Comparison of ENCODE assay signal across 17 cellular contexts in the genomic region with DNA sequence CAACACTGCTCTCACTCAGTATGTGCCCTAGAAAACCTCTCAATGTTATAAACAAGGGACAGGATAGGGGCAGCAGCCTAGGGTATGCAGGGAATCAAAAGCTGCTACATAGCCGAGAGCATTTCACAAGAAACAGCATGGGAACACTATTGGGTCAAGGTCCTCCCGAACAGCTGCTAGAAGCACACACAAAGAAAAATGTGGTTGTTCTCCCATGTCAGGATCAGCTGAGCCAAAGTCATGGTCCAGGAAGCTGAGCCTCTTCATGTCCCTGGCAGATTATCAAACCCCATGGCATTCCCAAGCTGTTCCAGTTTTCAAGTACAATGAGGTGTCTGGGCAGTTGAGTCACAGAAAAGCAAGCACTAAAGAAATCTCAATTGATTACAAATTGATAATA. TPM values are rescaled to one million over a fixed set of nuclear protein-coding genes. Genes with fewer than 3 reads are reported as not detected.
DNase-seq lines count a peak whose midpoint lies in the region; ATAC-seq, FAIRE-seq and TF ChIP-seq lines count a peak whose summit lies in the region.
"Had no signal": no experiment of that assay in that cellular context is flagged by ENCODE, and none has a peak within 500 bp of the region (broad histone marks: within the 10 kb centered on the region; RNA-seq: fewer than 3 reads in every experiment).

No MANE protein-coding gene starts in this region.

- 75 to 93% (median 81%) methylated on average over 2 of the region's 2 CpGs for WGBS in small intestine, 3 donors

- no peak overlapping the region for H3K27ac Mint-ChIP-seq in activated T-cell treated with anti-CD3 and anti-CD28 coated beads, Interleukin-2, amount 50 U/mL, for 72 hours
- H3K27ac Mint-ChIP-seq: memory B cell; stimulated activated memory B cell treated with anti-CD40 and anti-IgM and Interleukin-4, amounts not matched to agents 10 μg/mL and 1 μg/mL and 100 μg/mL, for 72 hours; T-helper 1 cell treated with Interleukin-12 subunit alpha and Interleukin-12 subunit beta and Interleukin-4 antibody, amounts not matched to agents 30 μg/mL and 1 μg/mL, for 36 hours had no signal

- H3K4me1 ChIP-seq in small intestine (ENCODE audit: control insufficient read depth in 2 of 2, insufficient read depth in 1 of 2, low read depth in 1 of 2, low read length in 1 of 2) = no peaks in the 10 kb centered on the region
- H3K4me1 ChIP-seq: parathyroid adenoma had no signal

- no peaks in the 10 kb centered on the region for H3K27me3 Mint-ChIP-seq in activated T-cell treated with anti-CD3 and anti-CD28 coated beads, Interleukin-2, amount 50 U/mL, for 72 hours (ENCODE audit: low read depth)
- H3K27me3 Mint-ChIP-seq: memory B cell; stimulated activated memory B cell treated with anti-CD40 and anti-IgM and Interleukin-4, amounts not matched to agents 10 μg/mL and 1 μg/mL and 100 μg/mL, for 72 hours had no signal

- FAIRE-seq in small intestine (lab: Jason Lieb, UNC) = no peak

- TF ChIP-seq CTCF in cardiac fibroblast (IDR thresholded peaks at IDR 0.05; ENCODE audit: low read depth, low read length) = no peak

- H3K4me3 Mint-ChIP-seq in activated T-cell treated with anti-CD3 and anti-CD28 coated beads, Interleukin-2, amount 50 U/mL, for 72 hours = no peak overlapping the region
- H3K4me3 Mint-ChIP-seq: memory B cell; stimulated activated memory B cell treated with anti-CD40 and anti-IgM and Interleukin-4, amounts not matched to agents 10 μg/mL and 1 μg/mL and 100 μg/mL, for 72 hours; T-helper 1 cell treated with Interleukin-12 subunit alpha and Interleukin-12 subunit beta and Interleukin-4 antibody, amounts not matched to agents 30 μg/mL and 1 μg/mL, for 36 hours had no signal

- H3K4me3 ChIP-seq in cardiac fibroblast (replicated peaks in 1 of 2; ENCODE audit: low read depth in 2 of 2, low read length in 2 of 2) (no peak overlapping the region), small intestine (ENCODE audit: low read depth in 1 of 2, low read length in 2 of 2) (no peak overlapping the region)

- H3K27me3 ChIP-seq in small intestine (ENCODE audit: control insufficient read depth in 2 of 2, insufficient read depth in 2 of 2, low read length in 2 of 2) = no peaks in the 10 kb centered on the region

- DNase-seq in GM04503 (ENCODE audit: low read depth) = peak; percentile 62
- DNase-seq in cardiac fibroblast (ENCODE audit: low read depth in 2 of 2) = peak; percentile 62 to 77
- peak; percentile 55 for DNase-seq in kidney tubule cell (ENCODE audit: low spot score)
- peak; percentile 10 for DNase-seq in small intestine
- no peak for DNase-seq in kidney glomerular epithelial cell (lab: John Stamatoyannopoulos, UW)
- no peak for DNase-seq in DMS53 treated with DMSO at 0.1 percent for 48 hours (lab: John Stamatoyannopoulos, UW; ENCODE audit: unreplicated experiment)
- DNase-seq in NCI-H2107 (lab: John Stamatoyannopoulos, UW) = no peak
- DNase-seq in activated T-cell treated with anti-CD3 and anti-CD28 coated beads, Interleukin-2, amount 50 U/mL, for 72 hours = no peak
- DNase-seq: activated effector memory CD4-positive, alpha-beta T cell treated with Interleukin-2 at 50 U/mL for 16 hours; MV-4-11; NCI-H345; PC-3 had no signal

- no peak overlapping the region for H3K27ac ChIP-seq in small intestine (ENCODE audit: low read depth in 1 of 2, low read length in 1 of 2)
- H3K27ac ChIP-seq: parathyroid adenoma had no signal

- no peak for ATAC-seq in activated T-cell treated with anti-CD3 and anti-CD28 coated beads, Interleukin-2, amount 50 U/mL, for 72 hours (replicated peaks in 1 of 2)
- ATAC-seq: PC-3; stimulated activated memory B cell treated with anti-CD40 and anti-IgM and Interleukin-4, amounts not matched to agents 10 μg/mL and 1 μg/mL and 100 μg/mL, for 72 hours had no signal

- peaks cover 0 to 2% of the 10 kb centered on the region in 2 donors for H3K9me3 Mint-ChIP-seq in activated T-cell treated with anti-CD3 and anti-CD28 coated beads, Interleukin-2, amount 50 U/mL, for 72 hours
- H3K9me3 Mint-ChIP-seq: memory B cell; stimulated activated memory B cell treated with anti-CD40 and anti-IgM and Interleukin-4, amounts not matched to agents 10 μg/mL and 1 μg/mL and 100 μg/mL, for 72 hours had no signal

- no peaks in the 10 kb centered on the region for H3K9me3 ChIP-seq in small intestine (ENCODE audit: control insufficient read depth, low read depth)

- no peaks in the 10 kb centered on the region for H3K4me1 Mint-ChIP-seq in activated T-cell treated with anti-CD3 and anti-CD28 coated beads, Interleukin-2, amount 50 U/mL, for 72 hours (ENCODE audit: low read depth)
- H3K4me1 Mint-ChIP-seq: memory B cell; stimulated activated memory B cell treated with anti-CD40 and anti-IgM and Interleukin-4, amounts not matched to agents 10 μg/mL and 1 μg/mL and 100 μg/mL, for 72 hours had no signal

- H3K36me3 Mint-ChIP-seq in activated T-cell treated with anti-CD3 and anti-CD28 coated beads, Interleukin-2, amount 50 U/mL, for 72 hours (ENCODE audit: insufficient read depth in 2 of 2) = peaks cover 3 to 6% of the 10 kb centered on the region in 2 donors

- H3K36me3 ChIP-seq in small intestine (ENCODE audit: control insufficient read depth in 2 of 2, insufficient read depth in 2 of 2, low read length in 2 of 2) = peaks cover 6% of the 10 kb centered on the region in 2 donors

RNA-seq across cellular contexts. Expression of gene GDPD4, which starts 21.0 kb away (rescaled TPM):
- polyA plus RNA-seq in small intestine = 1 to 10 TPM in 1 of 3 donors, not detected in 2; 2.2 TPM
- not detected for total RNA-seq in activated T-cell treated with anti-CD3 and anti-CD28 coated beads, Interleukin-2, amount 50 U/mL, for 72 hours
- total RNA-seq: glomerular endothelial cell, PC-3 had no signal

Comparison
In these comparisons a context has a peak if more than half of its experiments do, and no peak if none do; other contexts are left out.
1. DNase-seq: peak in GM04503 (single experiment), cardiac fibroblast (2 of 2), kidney tubule cell (single experiment) and small intestine (single experiment); none in kidney glomerular epithelial cell (single experiment), DMS53 treated with DMSO at 0.1 percent for 48 hours (single experiment), NCI-H2107 (single experiment) and activated T-cell treated with anti-CD3 and anti-CD28 coated beads, Interleukin-2, amount 50 U/mL, for 72 hours (0 of 2).